19 cellular contexts compared by ENCODE assay signal in the genomic region with DNA sequence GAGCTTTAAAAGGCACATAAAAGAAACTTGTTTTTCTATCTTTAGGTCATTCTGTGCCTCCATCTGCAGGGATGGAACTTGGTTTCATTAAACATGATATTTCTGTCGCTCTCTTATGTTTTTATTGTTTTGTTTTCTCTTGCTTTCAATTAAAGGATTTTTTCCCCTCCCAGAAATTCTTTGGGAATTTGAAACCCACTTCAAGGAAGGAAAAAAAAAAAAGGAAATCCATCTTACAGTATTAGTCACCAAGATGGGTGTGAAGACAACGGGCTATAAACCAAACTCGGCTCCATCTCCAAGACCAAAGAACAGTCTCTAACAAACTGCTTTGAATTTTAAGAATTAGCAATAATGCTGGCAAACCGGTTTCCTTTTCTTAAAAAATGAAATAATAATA.
DNase-seq lines count a peak whose midpoint lies in the region; ATAC-seq, FAIRE-seq and TF ChIP-seq lines count a peak whose summit lies in the region.
"Had no signal": no experiment of that assay in that cellular context is flagged by ENCODE, and none has a peak within 500 bp of the region (broad histone marks: within the 10 kb centered on the region; RNA-seq: fewer than 3 reads in every experiment).

No MANE protein-coding gene starts in this region.

- no peak overlapping the region for H2AFZ ChIP-seq in trophoblast cell (ENCODE audit: insufficient read depth, low read length, poor library complexity)
- H2AFZ ChIP-seq: GM23248 had no signal

- H3K9ac ChIP-seq in trophoblast cell (ENCODE audit: low read length): no peak overlapping the region
- H3K9ac ChIP-seq: GM23248 had no signal

- no peaks in the 10 kb centered on the region for H3K79me2 ChIP-seq in trophoblast cell (ENCODE audit: control insufficient read depth, insufficient read depth, low read length, poor library complexity)

- H3K27ac Mint-ChIP-seq in mesothelial cell of epicardium: peak overlapping the region; percentile 75
- peak overlapping the region; percentile 68 for H3K27ac Mint-ChIP-seq in stimulated activated memory B cell treated with anti-CD40 and anti-IgM and Interleukin-4, amounts not matched to agents 10 μg/mL and 1 μg/mL and 100 μg/mL, for 72 hours
- H3K27ac Mint-ChIP-seq: CD14-positive monocyte; CD8-positive, alpha-beta T cell had no signal

- no peak overlapping the region for H3K23ac ChIP-seq in trophoblast cell (ENCODE audit: low read length)

- WGBS in trophoblast cell (ENCODE audit: extremely low coverage, insufficient coverage, insufficient read length): no CpG with 5 or more reads among the region's 4 CpGs

- H3K36me3 ChIP-seq in bronchial epithelial cell (ENCODE audit: control insufficient read depth, insufficient read depth, low read length): no peaks in the 10 kb centered on the region
- H3K36me3 ChIP-seq in trophoblast cell (ENCODE audit: control insufficient read depth in 1 of 2, insufficient read depth in 2 of 2, low read length in 2 of 2): no peaks in the 10 kb centered on the region

- no peak overlapping the region for H3K14ac ChIP-seq in trophoblast cell (ENCODE audit: low read length)

- no peak overlapping the region for H2AK5ac ChIP-seq in trophoblast cell (ENCODE audit: low read length)

- H3K36me3 Mint-ChIP-seq in mesothelial cell of epicardium: no peaks in the 10 kb centered on the region
- H3K36me3 Mint-ChIP-seq in stimulated activated memory B cell treated with anti-CD40 and anti-IgM and Interleukin-4, amounts not matched to agents 10 μg/mL and 1 μg/mL and 100 μg/mL, for 72 hours: no peaks in the 10 kb centered on the region
- H3K36me3 Mint-ChIP-seq: CD14-positive monocyte; CD8-positive, alpha-beta T cell had no signal

- H3K9me3 ChIP-seq in trophoblast cell (ENCODE audit: insufficient read depth, low read depth, low read length): no peaks in the 10 kb centered on the region
- H3K9me3 ChIP-seq: A549 had no signal

- H4K91ac ChIP-seq in trophoblast cell (ENCODE audit: low read depth, low read length): no peak overlapping the region

- TF ChIP-seq CTCF in bronchial epithelial cell (IDR thresholded peaks at IDR 0.05; ENCODE audit: insufficient read depth, low read length, severe bottlenecking) (no peak), mesothelial cell of epicardium (IDR thresholded peaks at IDR 0.05; ENCODE audit: unreplicated experiment) (no peak)

- H3K4me1 ChIP-seq in trophoblast cell (ENCODE audit: control insufficient read depth in 1 of 2, insufficient read depth in 2 of 2, low read length in 2 of 2): no peaks in the 10 kb centered on the region
- H3K4me1 ChIP-seq: A549 had no signal

- H3K18ac ChIP-seq in trophoblast cell (ENCODE audit: low read length): no peak overlapping the region

- no peaks in the 10 kb centered on the region for H3K9me3 Mint-ChIP-seq in mesothelial cell of epicardium
- H3K9me3 Mint-ChIP-seq in stimulated activated memory B cell treated with anti-CD40 and anti-IgM and Interleukin-4, amounts not matched to agents 10 μg/mL and 1 μg/mL and 100 μg/mL, for 72 hours: no peaks in the 10 kb centered on the region
- H3K9me3 Mint-ChIP-seq: CD8-positive, alpha-beta T cell had no signal

- no peaks in the 10 kb centered on the region for H3K27me3 ChIP-seq in bronchial epithelial cell (ENCODE audit: control insufficient read depth, insufficient read depth, low read length)
- no peaks in the 10 kb centered on the region for H3K27me3 ChIP-seq in trophoblast cell (ENCODE audit: insufficient read depth, low read length)

- H2BK5ac ChIP-seq in trophoblast cell (ENCODE audit: low read depth, low read length, poor library complexity): no peak overlapping the region

- H2BK120ac ChIP-seq in trophoblast cell (ENCODE audit: insufficient read depth, low read length, poor library complexity): no peak overlapping the region

- no peak overlapping the region for H3K4me3 ChIP-seq in bronchial epithelial cell (ENCODE audit: low read depth, low read length)
- H3K4me3 ChIP-seq in trophoblast cell (ENCODE audit: low read depth, low read length): no peak overlapping the region
- H3K4me3 ChIP-seq: A549, GM23248 had no signal

- no peak overlapping the region for H4K8ac ChIP-seq in trophoblast cell (ENCODE audit: low read depth, low read length)

- peak; percentile 54 for DNase-seq in LoVo (ENCODE audit: low spot score)
- peak; percentile 20 for DNase-seq in bronchial epithelial cell (ENCODE audit: low read depth)
- no peak for DNase-seq in mesothelial cell of epicardium (ENCODE audit: low spot score in 2 of 2, unreplicated experiment in 2 of 2)
- DNase-seq in trophoblast cell: no peak
- no peak for DNase-seq in Ammon's horn (ENCODE audit: low spot score)
- no peak for DNase-seq in Kasumi-1 (lab: John Stamatoyannopoulos, UW)
- DNase-seq: CD8-positive, alpha-beta T cell; COR-L47; DMS153; DND-41; GM23248 had no signal

- FAIRE-seq in bronchial epithelial cell (lab: Jason Lieb, UNC): no peak
- FAIRE-seq: A549, D721Med, H54, HepG2, HTR-8/SVneo had no signal

- H3K4ac ChIP-seq in trophoblast cell (ENCODE audit: low read depth, low read length): no peak overlapping the region

- no peak overlapping the region for H3K4me3 Mint-ChIP-seq in mesothelial cell of epicardium
- H3K4me3 Mint-ChIP-seq in stimulated activated memory B cell treated with anti-CD40 and anti-IgM and Interleukin-4, amounts not matched to agents 10 μg/mL and 1 μg/mL and 100 μg/mL, for 72 hours: no peak overlapping the region
- H3K4me3 Mint-ChIP-seq: CD14-positive monocyte; CD8-positive, alpha-beta T cell had no signal

- no peak overlapping the region for H2BK12ac ChIP-seq in trophoblast cell (ENCODE audit: low read length)

- no peaks in the 10 kb centered on the region for H3K79me1 ChIP-seq in trophoblast cell (ENCODE audit: low read length)

- H3K4me1 Mint-ChIP-seq in mesothelial cell of epicardium: peaks cover 44% of the 10 kb centered on the region
- H3K4me1 Mint-ChIP-seq in stimulated activated memory B cell treated with anti-CD40 and anti-IgM and Interleukin-4, amounts not matched to agents 10 μg/mL and 1 μg/mL and 100 μg/mL, for 72 hours: peaks cover 76% of the 10 kb centered on the region

- H3K4me2 ChIP-seq in trophoblast cell (ENCODE audit: low read length): no peak overlapping the region
- H3K4me2 ChIP-seq: A549 had no signal

- no peak overlapping the region for H4K12ac ChIP-seq in trophoblast cell (ENCODE audit: low read depth, low read length)

- no peak overlapping the region for H3K27ac ChIP-seq in trophoblast cell (ENCODE audit: low read depth, low read length)
- H3K27ac ChIP-seq: A549, GM23248 had no signal

- H3K27me3 Mint-ChIP-seq in mesothelial cell of epicardium (ENCODE audit: low read depth): no peaks in the 10 kb centered on the region
- no peaks in the 10 kb centered on the region for H3K27me3 Mint-ChIP-seq in stimulated activated memory B cell treated with anti-CD40 and anti-IgM and Interleukin-4, amounts not matched to agents 10 μg/mL and 1 μg/mL and 100 μg/mL, for 72 hours

- no peak for ATAC-seq in stimulated activated memory B cell treated with anti-CD40 and anti-IgM and Interleukin-4, amounts not matched to agents 10 μg/mL and 1 μg/mL and 100 μg/mL, for 72 hours
- ATAC-seq: A549; CD8-positive, alpha-beta T cell; HCT116; HepG2 had no signal

Comparison
In these comparisons a context has a peak if more than half of its experiments do, and no peak if none do; other contexts are left out.
1. DNase-seq: peak in LoVo (single experiment) and bronchial epithelial cell (single experiment); none in mesothelial cell of epicardium (0 of 2), trophoblast cell (0 of 2), Ammon's horn (single experiment) and Kasumi-1 (0 of 2).